ENCODE assay signal across 15 cellular contexts in genomic region chr17:17386143-17386800, GRCh38.
DNase-seq lines count a peak whose midpoint lies in the region; ATAC-seq and TF ChIP-seq lines count a peak whose summit lies in the region.
"Had no signal": no experiment of that assay in that cellular context is flagged by ENCODE, and none has a peak within 500 bp of the region (broad histone marks: within the 10 kb centered on the region; RNA-seq: fewer than 3 reads in every experiment).

No MANE protein-coding gene starts in this region.

- H3K4ac ChIP-seq in neuronal stem cell (ENCODE audit: low read length) = no peak overlapping the region

- ATAC-seq in HCT116 (no peak), heart right ventricle (peak; percentile 38 to 86 (median 54)), HG03135 (IDR thresholded peaks at IDR 0.05; ENCODE audit: unreplicated experiment) (no peak)

- intact Hi-C loops in HCT116 (cut with micrococcal nuclease) = no loop called here
- intact Hi-C loops in PC-9 (cut with micrococcal nuclease; ENCODE audit: unreplicated experiment) = no loop called here
- intact Hi-C loops in heart right ventricle (cut with DNase I) = no loop called here

- H3K23ac ChIP-seq in neuronal stem cell (ENCODE audit: low read depth, low read length, poor library complexity) = no peak overlapping the region

- H3K4me1 ChIP-seq in HCT116 (ENCODE audit: control insufficient read depth in 1 of 2, insufficient read depth in 2 of 2, low read length in 2 of 2) (peaks cover 14 to 25% of the 10 kb centered on the region in 2 experiments), PC-9 (replicated peaks; ENCODE audit: insufficient read depth) (peaks cover 21% of the 10 kb centered on the region), heart right ventricle (peaks cover 0 to 25% (median 5%) of the 10 kb centered on the region in 9 donors), neuronal stem cell (ENCODE audit: control insufficient read depth in 2 of 2, insufficient read depth in 1 of 2, low read depth in 1 of 2, low read length in 2 of 2) (peaks cover 10 to 22% of the 10 kb centered on the region in 2 donors)

- H3F3A ChIP-seq in PC-9 (ENCODE audit: insufficient read depth, low read depth) = peaks cover 17% of the 10 kb centered on the region; the same call in 1 of the 2 replicates

- H3K9ac ChIP-seq in HCT116 (ENCODE audit: low read length) (no peak overlapping the region), neuronal stem cell (ENCODE audit: low read depth, low read length, poor library complexity) (no peak overlapping the region)

- H3K36me3 ChIP-seq in HCT116 (ENCODE audit: control insufficient read depth in 1 of 2, insufficient read depth in 2 of 2, low read length in 2 of 2) (no peaks in the 10 kb centered on the region), PC-9 (ENCODE audit: low read depth) (no peaks in the 10 kb centered on the region), heart right ventricle (no peaks in the 10 kb centered on the region), neuronal stem cell (replicated peaks in 1 of 2; ENCODE audit: control insufficient read depth in 2 of 2, insufficient read depth in 2 of 2, low read length in 2 of 2) (no peaks in the 10 kb centered on the region)
- H3K36me3 ChIP-seq: MG63 had no signal

- H3K9me3 ChIP-seq in HCT116 (ENCODE audit: control insufficient read depth in 1 of 2, insufficient read depth in 1 of 2, low read depth in 1 of 2, low read length in 2 of 2) (no peaks in the 10 kb centered on the region), PC-9 (ENCODE audit: insufficient read depth, low read depth) (no peaks in the 10 kb centered on the region), heart right ventricle (no peaks in the 10 kb centered on the region), neuronal stem cell (replicated peaks in 1 of 2; ENCODE audit: control insufficient read depth in 2 of 2, insufficient read depth in 1 of 2, low read depth in 1 of 2, low read length in 2 of 2) (no peaks in the 10 kb centered on the region)
- H3K9me3 ChIP-seq: MG63 had no signal

- POLR2A ChIA-PET in HCT116 (lab: Charles Lee) = no interaction called here
- POLR2A ChIA-PET in PC-9 (lab: Charles Lee; ENCODE audit: unreplicated experiment) = no interaction called here

- WGBS in heart right ventricle, 2 donors = 68 to 75% methylated on average over 15 of the region's 15 CpGs
- no CpG with 5 or more reads among the region's 15 CpGs for WGBS in neuronal stem cell (ENCODE audit: extremely low coverage in 2 of 2, insufficient read length in 2 of 2, insufficient replicate concordance in 1 of 2), 2 donors

- peak overlapping the region; percentile 95 for H2AFZ ChIP-seq in HCT116 (ENCODE audit: low read depth, low read length, poor library complexity, severe bottlenecking)
- H2AFZ ChIP-seq in PC-9 = no peak overlapping the region
- peak overlapping the region; percentile 49 for H2AFZ ChIP-seq in neuronal stem cell (ENCODE audit: low read length)

- H3K27me3 ChIP-seq in HCT116 (ENCODE audit: insufficient read depth, low read length) (peaks cover 12% of the 10 kb centered on the region; the same call in 1 of the 2 replicates), PC-9 (ENCODE audit: insufficient read depth, low read depth) (peaks cover 18% of the 10 kb centered on the region), heart right ventricle (peaks cover 0 to 9% (median 0%) of the 10 kb centered on the region in 7 donors), neuronal stem cell (ENCODE audit: control insufficient read depth in 3 of 3, insufficient read depth in 3 of 3, low read depth in 1 of 3, low read length in 3 of 3) (no peaks in the 10 kb centered on the region)
- H3K27me3 ChIP-seq: MG63 had no signal

- H2BK12ac ChIP-seq in neuronal stem cell (ENCODE audit: low read length) = no peak overlapping the region

- H4K8ac ChIP-seq in neuronal stem cell (ENCODE audit: low read depth, low read length) = no peak overlapping the region

- H4K20me1 ChIP-seq in HCT116 (ENCODE audit: insufficient read depth) (no peaks in the 10 kb centered on the region), PC-9 (ENCODE audit: insufficient read depth) (no peaks in the 10 kb centered on the region)

- peak overlapping the region; percentile 63 for H3K4me2 ChIP-seq in HCT116 (ENCODE audit: low read length)
- H3K4me2 ChIP-seq in PC-9 = 0 out of 2 replicates have a peak overlapping the region, but pooled peaks have one; percentile 12
- no peak overlapping the region for H3K4me2 ChIP-seq in neuronal stem cell (ENCODE audit: insufficient read depth, low read length, poor library complexity, severe bottlenecking)

- no peak overlapping the region for H4K91ac ChIP-seq in neuronal stem cell (ENCODE audit: low read depth, low read length, poor library complexity)

- H3K27ac ChIP-seq in HCT116 (ENCODE audit: low read depth, low read length) (no peak overlapping the region), PC-9 (no peak overlapping the region), heart right ventricle (peak overlapping the region in 2 of 10 donors; percentile 52 to 58), neuronal stem cell (replicated peaks; ENCODE audit: low read length) (no peak overlapping the region)
- H3K27ac ChIP-seq: SK-N-MC had no signal

- TF ChIP-seq CTCF in HCT116 (IDR thresholded peaks at IDR 0.05 in 2 of 3, conservative IDR thresholded peaks at IDR 0.05 in 1 of 3; ENCODE audit: borderline replicate concordance in 1 of 3, insufficient read depth in 1 of 3, low read depth in 2 of 3, low read length in 2 of 3) = no peak
- TF ChIP-seq CTCF in PC-9 (conservative IDR thresholded peaks at IDR 0.05) = no peak
- TF ChIP-seq CTCF in heart right ventricle (IDR thresholded peaks at IDR 0.05) = no peak
- TF ChIP-seq CTCF in GM10266 (IDR thresholded peaks at IDR 0.05; ENCODE audit: control insufficient read depth, insufficient read depth, low read depth, missing control alignments) = no peak

- H2BK15ac ChIP-seq in neuronal stem cell (ENCODE audit: low read length) = no peak overlapping the region

- DNase-seq in HCT116 (ENCODE audit: low read depth, low spot score) (no peak), PC-9 (no peak), heart right ventricle (peak; percentile 58 to 68), neuronal stem cell (ENCODE audit: low spot score) (no peak), GM10266 (ENCODE audit: extremely low spot score) (no peak)
- DNase-seq in stimulated activated CD8-positive, alpha-beta memory T cell treated with anti-CD3 and anti-CD28 coated beads, Interleukin-4, amount 100 ng/mL, for 48 hours = no peak
- DNase-seq: ACHN; AML-193; CD4-positive, alpha-beta T cell; DMS79; IMR-90; Karpas-422; MG63 had no signal

- H2AK5ac ChIP-seq in neuronal stem cell (ENCODE audit: low read depth, low read length) = peak overlapping the region; percentile 40

- H3K9me2 ChIP-seq in HCT116 (ENCODE audit: insufficient read depth) (no peaks in the 10 kb centered on the region), PC-9 (ENCODE audit: insufficient read depth) (no peaks in the 10 kb centered on the region)

- no peak for TF ChIP-seq POLR2A in HCT116 (IDR thresholded peaks at IDR 0.05; ENCODE audit: borderline replicate concordance, extremely low read depth, insufficient read depth, insufficient read length)

- peaks cover 3% of the 10 kb centered on the region for H3K79me1 ChIP-seq in neuronal stem cell (ENCODE audit: low read depth, low read length)

- H2BK5ac ChIP-seq in neuronal stem cell (ENCODE audit: low read length) = no peak overlapping the region

- CTCF ChIA-PET in HCT116 (lab: Charles Lee) (no interaction called here), PC-9 (lab: Charles Lee) (no interaction called here)

- peak overlapping the region; percentile 38 for H3K18ac ChIP-seq in neuronal stem cell (ENCODE audit: low read length)

- H3K79me2 ChIP-seq in HCT116 (ENCODE audit: insufficient read depth, low read length) = no peaks in the 10 kb centered on the region
- H3K79me2 ChIP-seq in PC-9 (ENCODE audit: low read depth) = no peaks in the 10 kb centered on the region

- no peak overlapping the region for H3K4me3 ChIP-seq in HCT116 (replicated peaks in 1 of 2; ENCODE audit: low read depth in 1 of 2, low read length in 2 of 2)
- no peak overlapping the region for H3K4me3 ChIP-seq in PC-9
- no peak overlapping the region for H3K4me3 ChIP-seq in heart right ventricle
- H3K4me3 ChIP-seq in neuronal stem cell (ENCODE audit: low read length in 2 of 2) = no peak overlapping the region
- H3K4me3 ChIP-seq: MG63, SK-N-MC had no signal

- BruUV-seq in HCT116 (replicated peaks; lab: Mats Ljungman, UMichigan) (no TSS peak), PC-9 (replicated peaks; lab: Mats Ljungman, UMichigan) (no TSS peak)

- RAD21 ChIA-PET in HCT116 (lab: Charles Lee; ENCODE audit: low non-redundant PET in 1 of 2, low total read pairs in 2 of 2, uncharacterized antibody in 2 of 2, unreplicated experiment in 2 of 2) = no interaction called here

- no peak overlapping the region for H3K14ac ChIP-seq in neuronal stem cell (ENCODE audit: low read length)

- no peak overlapping the region for H2BK120ac ChIP-seq in neuronal stem cell (ENCODE audit: low read depth, low read length)

- no peak for TF ChIP-seq RAD21 in HCT116 (IDR thresholded peaks at IDR 0.05; ENCODE audit: low read depth)

TF ChIP-seq in HCT116, 20 proteins besides CTCF, POLR2A, EP300 and RAD21 (continues in another document):
- TF ChIP-seq CEBPB (IDR thresholded peaks at IDR 0.05; ENCODE audit: low read depth) (no peak), SRF (IDR thresholded peaks at IDR 0.05; ENCODE audit: low read depth) (no peak)
- TF ChIP-seq, protein P1, sequence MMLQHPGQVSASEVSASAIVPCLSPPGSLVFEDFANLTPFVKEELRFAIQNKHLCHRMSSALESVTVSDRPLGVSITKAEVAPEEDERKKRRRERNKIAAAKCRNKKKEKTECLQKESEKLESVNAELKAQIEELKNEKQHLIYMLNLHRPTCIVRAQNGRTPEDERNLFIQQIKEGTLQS (IDR thresholded peaks at IDR 0.05) = no peak

Comparison
In these comparisons a context has a peak if more than half of its experiments do, and no peak if none do; other contexts are left out.
1. ATAC-seq: peak in heart right ventricle (8 of 8); none in HCT116 (single experiment) and HG03135 (single experiment).
2. DNase-seq: peak in heart right ventricle (2 of 2); none in HCT116 (single experiment), PC-9 (0 of 2), neuronal stem cell (single experiment), GM10266 (single experiment) and stimulated activated CD8-positive, alpha-beta memory T cell treated with anti-CD3 and anti-CD28 coated beads, Interleukin-4, amount 100 ng/mL, for 48 hours (single experiment).